Comparison of ENCODE assay signal across 1 cellular context in genomic region chr14:21852061-21852664, GRCh38.
TF ChIP-seq lines count a peak whose summit lies in the region.

No MANE protein-coding gene starts in this region.

TF ChIP-seq in GM23338, 12 proteins besides CTCF, POLR2A, EP300 and RAD21 (continued from another document):
- TF ChIP-seq REST (IDR thresholded peaks at IDR 0.05; ENCODE audit: unreplicated experiment) (no peak), EZH2phosphoT487 (IDR thresholded peaks at IDR 0.05; ENCODE audit: unreplicated experiment) (no peak), EZH2 (IDR thresholded peaks at IDR 0.05; ENCODE audit: low read depth, unreplicated experiment) (no peak), POLR2AphosphoS5 (IDR thresholded peaks at IDR 0.05; ENCODE audit: low read depth) (no peak)
TF ChIP-seq in GM23338: peak in this region for 0.
